In the genomic region with DNA sequence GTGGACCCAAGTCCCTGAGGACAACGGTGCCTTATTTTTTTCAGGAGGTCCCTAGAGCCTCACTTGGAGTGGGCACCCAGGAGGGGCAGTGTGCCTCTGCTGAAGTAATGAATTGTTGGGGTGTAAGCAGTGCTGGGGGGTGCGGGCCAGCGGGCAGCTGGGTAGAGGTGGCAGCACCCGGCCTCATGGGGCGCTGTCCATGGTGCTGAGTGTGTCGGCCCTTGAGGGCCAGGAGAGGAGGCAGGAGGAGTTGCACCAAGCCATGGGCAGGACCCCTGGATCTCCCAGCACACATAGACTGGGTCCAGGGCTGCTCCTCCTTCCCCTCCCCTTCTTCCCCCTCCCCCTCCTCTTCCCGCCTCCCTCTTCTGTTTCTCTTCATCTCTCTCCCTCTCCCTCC, we compare ENCODE assay signal across 3 cellular contexts.
TF ChIP-seq lines count a peak whose summit lies in the region.

No MANE protein-coding gene starts in this region.

TF ChIP-seq in A549, 52 proteins besides CTCF, POLR2A, EP300 and RAD21:
- TF ChIP-seq, protein P1, sequence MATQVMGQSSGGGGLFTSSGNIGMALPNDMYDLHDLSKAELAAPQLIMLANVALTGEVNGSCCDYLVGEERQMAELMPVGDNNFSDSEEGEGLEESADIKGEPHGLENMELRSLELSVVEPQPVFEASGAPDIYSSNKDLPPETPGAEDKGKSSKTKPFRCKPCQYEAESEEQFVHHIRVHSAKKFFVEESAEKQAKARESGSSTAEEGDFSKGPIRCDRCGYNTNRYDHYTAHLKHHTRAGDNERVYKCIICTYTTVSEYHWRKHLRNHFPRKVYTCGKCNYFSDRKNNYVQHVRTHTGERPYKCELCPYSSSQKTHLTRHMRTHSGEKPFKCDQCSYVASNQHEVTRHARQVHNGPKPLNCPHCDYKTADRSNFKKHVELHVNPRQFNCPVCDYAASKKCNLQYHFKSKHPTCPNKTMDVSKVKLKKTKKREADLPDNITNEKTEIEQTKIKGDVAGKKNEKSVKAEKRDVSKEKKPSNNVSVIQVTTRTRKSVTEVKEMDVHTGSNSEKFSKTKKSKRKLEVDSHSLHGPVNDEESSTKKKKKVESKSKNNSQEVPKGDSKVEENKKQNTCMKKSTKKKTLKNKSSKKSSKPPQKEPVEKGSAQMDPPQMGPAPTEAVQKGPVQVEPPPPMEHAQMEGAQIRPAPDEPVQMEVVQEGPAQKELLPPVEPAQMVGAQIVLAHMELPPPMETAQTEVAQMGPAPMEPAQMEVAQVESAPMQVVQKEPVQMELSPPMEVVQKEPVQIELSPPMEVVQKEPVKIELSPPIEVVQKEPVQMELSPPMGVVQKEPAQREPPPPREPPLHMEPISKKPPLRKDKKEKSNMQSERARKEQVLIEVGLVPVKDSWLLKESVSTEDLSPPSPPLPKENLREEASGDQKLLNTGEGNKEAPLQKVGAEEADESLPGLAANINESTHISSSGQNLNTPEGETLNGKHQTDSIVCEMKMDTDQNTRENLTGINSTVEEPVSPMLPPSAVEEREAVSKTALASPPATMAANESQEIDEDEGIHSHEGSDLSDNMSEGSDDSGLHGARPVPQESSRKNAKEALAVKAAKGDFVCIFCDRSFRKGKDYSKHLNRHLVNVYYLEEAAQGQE (IDR thresholded peaks at IDR 0.05): peak; percentile 69
TF ChIP-seq in A549: peak in this region for 1; not testable (repeated sequence) for 51.

TF ChIP-seq in PFSK-1, 5 proteins besides CTCF, POLR2A, EP300 and RAD21:
- TF ChIP-seq, protein P1 (IDR thresholded peaks at IDR 0.05; ENCODE audit: insufficient read depth in 1 of 2, low read depth in 2 of 2, low read length in 2 of 2): peak; percentile 69 to 79
TF ChIP-seq in PFSK-1: peak in this region for 1; not testable (repeated sequence) for 4.

TF ChIP-seq in HepG2, 621 proteins besides CTCF, POLR2A, EP300 and RAD21:
- TF ChIP-seq, protein P2, sequence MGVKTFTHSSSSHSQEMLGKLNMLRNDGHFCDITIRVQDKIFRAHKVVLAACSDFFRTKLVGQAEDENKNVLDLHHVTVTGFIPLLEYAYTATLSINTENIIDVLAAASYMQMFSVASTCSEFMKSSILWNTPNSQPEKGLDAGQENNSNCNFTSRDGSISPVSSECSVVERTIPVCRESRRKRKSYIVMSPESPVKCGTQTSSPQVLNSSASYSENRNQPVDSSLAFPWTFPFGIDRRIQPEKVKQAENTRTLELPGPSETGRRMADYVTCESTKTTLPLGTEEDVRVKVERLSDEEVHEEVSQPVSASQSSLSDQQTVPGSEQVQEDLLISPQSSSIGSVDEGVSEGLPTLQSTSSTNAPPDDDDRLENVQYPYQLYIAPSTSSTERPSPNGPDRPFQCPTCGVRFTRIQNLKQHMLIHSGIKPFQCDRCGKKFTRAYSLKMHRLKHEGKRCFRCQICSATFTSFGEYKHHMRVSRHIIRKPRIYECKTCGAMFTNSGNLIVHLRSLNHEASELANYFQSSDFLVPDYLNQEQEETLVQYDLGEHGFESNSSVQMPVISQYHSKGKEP (CRISPR knock-in tag; IDR thresholded peaks at IDR 0.05): peak; percentile 79; the same call in 1 of the 2 replicates
- TF ChIP-seq NFKB2 (CRISPR knock-in tag; IDR thresholded peaks at IDR 0.05; ENCODE audit: borderline replicate concordance) (peak; percentile 28; the same call in 1 of the 2 replicates), ZSCAN9 (CRISPR knock-in tag; IDR thresholded peaks at IDR 0.05; ENCODE audit: borderline replicate concordance) (0 out of 2 replicates have a peak, but pooled peaks have one; percentile 38), MIER2 (CRISPR knock-in tag; IDR thresholded peaks at IDR 0.05) (peak; percentile 92), SALL1 (CRISPR knock-in tag; IDR thresholded peaks at IDR 0.05) (peak; percentile 38; the same call in 1 of the 2 replicates), ZNF441 (CRISPR knock-in tag; IDR thresholded peaks at IDR 0.05; ENCODE audit: borderline replicate concordance) (peak; percentile 29; the same call in 1 of the 2 replicates), ERF (CRISPR knock-in tag; IDR thresholded peaks at IDR 0.05) (0 out of 2 replicates have a peak, but pooled peaks have one; percentile 39), MEIS2 (CRISPR knock-in tag; IDR thresholded peaks at IDR 0.05) (0 out of 2 replicates have a peak, but pooled peaks have one; percentile 39), TSC22D2 (CRISPR knock-in tag; IDR thresholded peaks at IDR 0.05; ENCODE audit: borderline replicate concordance) (0 out of 2 replicates have a peak, but pooled peaks have one; percentile 31), KLF6 (CRISPR knock-in tag; IDR thresholded peaks at IDR 0.05) (peak; percentile 34; the same call in 1 of the 2 replicates), HES4 (CRISPR knock-in tag; IDR thresholded peaks at IDR 0.05; ENCODE audit: borderline replicate concordance) (0 out of 2 replicates have a peak, but pooled peaks have one; percentile 50)
- TF ChIP-seq, protein P3, sequence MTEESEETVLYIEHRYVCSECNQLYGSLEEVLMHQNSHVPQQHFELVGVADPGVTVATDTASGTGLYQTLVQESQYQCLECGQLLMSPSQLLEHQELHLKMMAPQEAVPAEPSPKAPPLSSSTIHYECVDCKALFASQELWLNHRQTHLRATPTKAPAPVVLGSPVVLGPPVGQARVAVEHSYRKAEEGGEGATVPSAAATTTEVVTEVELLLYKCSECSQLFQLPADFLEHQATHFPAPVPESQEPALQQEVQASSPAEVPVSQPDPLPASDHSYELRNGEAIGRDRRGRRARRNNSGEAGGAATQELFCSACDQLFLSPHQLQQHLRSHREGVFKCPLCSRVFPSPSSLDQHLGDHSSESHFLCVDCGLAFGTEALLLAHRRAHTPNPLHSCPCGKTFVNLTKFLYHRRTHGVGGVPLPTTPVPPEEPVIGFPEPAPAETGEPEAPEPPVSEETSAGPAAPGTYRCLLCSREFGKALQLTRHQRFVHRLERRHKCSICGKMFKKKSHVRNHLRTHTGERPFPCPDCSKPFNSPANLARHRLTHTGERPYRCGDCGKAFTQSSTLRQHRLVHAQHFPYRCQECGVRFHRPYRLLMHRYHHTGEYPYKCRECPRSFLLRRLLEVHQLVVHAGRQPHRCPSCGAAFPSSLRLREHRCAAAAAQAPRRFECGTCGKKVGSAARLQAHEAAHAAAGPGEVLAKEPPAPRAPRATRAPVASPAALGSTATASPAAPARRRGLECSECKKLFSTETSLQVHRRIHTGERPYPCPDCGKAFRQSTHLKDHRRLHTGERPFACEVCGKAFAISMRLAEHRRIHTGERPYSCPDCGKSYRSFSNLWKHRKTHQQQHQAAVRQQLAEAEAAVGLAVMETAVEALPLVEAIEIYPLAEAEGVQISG (CRISPR knock-in tag; IDR thresholded peaks at IDR 0.05): 0 out of 2 replicates have a peak, but pooled peaks have one; percentile 19
- TF ChIP-seq, protein P1 (IDR thresholded peaks at IDR 0.05; ENCODE audit: borderline replicate concordance in 1 of 2, low read depth in 1 of 2, low read length in 2 of 2): peak; percentile 44 to 89
